Comparison of ENCODE assay signal across 1 cellular context in genomic region chr6:163240556-163240955, GRCh38.
TF ChIP-seq lines count a peak whose summit lies in the region.

No MANE protein-coding gene starts in this region.

TF ChIP-seq in WTC11, 78 proteins besides CTCF, POLR2A, EP300 and RAD21 (continued from another document):
- no peak for TF ChIP-seq ERG (CRISPR knock-in tag; IDR thresholded peaks at IDR 0.05)
